Comparison of ENCODE assay signal across 1 cellular context in the genomic region with DNA sequence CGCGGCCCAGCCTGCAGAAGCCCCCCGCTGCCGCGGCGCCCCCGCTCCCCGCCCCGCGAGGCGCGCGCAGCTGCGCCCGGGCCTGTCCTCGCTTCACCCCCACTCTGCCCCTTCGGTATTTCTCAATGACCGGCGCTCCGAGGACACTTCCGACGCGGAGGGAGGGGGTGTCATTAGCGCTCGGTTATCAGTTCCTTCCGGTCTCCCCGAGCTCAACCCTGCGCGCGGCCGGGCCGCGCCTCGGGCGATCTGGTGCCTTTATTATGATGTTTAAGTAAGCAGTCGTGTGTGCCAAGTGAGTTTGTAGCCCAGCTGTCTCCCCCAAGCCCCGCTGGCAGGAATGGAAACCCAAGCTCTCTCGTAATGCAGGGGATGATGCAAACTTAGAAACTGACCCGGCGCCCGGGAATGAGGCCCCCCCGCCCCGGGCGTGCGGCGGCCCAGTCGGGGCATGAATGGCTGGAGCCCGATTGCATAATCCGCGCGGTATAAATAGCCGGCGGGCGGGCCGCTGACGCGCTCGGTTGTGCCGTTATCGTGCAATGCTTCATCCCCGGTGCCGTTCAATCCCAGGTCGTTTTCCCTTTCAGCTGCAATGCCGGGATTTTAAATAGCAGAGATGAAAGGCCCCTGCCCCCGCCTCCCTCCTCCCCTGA.
TF ChIP-seq lines count a peak whose summit lies in the region.

No MANE protein-coding gene starts in this region.

TF ChIP-seq in GM23338, 12 proteins besides CTCF, POLR2A, EP300 and RAD21 (continued from another document):
- TF ChIP-seq ZNF462 (CRISPR knock-in tag; IDR thresholded peaks at IDR 0.05): no peak
- no peak; the same call in 1 of the 2 replicates for TF ChIP-seq POLR2AphosphoS5 (IDR thresholded peaks at IDR 0.05; ENCODE audit: low read depth)
- TF ChIP-seq STAT1 (IDR thresholded peaks at IDR 0.05; ENCODE audit: unreplicated experiment): no peak
TF ChIP-seq in GM23338: peak in this region for 0.
